1 cellular context compared by ENCODE assay signal in the genomic region with DNA sequence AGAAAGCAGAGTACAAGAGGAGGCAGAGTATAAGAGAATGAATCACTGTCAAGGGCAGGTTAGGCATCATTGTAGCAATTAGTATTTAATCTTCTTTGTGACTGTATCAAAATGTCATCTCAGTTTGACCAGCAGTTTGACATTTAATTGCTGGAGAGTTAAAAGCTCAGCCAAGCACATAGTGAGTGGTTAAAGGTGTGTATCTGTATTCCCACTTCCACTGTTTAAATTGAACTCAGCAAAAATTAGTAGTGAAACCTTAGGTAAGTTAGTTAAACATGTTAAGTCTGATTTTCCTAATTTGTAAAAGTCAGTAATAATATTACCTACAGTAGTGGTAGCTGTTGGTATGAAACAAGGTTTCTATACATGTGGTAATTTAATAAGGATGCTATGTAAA.
TF ChIP-seq lines count a peak whose summit lies in the region.

No MANE protein-coding gene starts in this region.

TF ChIP-seq in GM12878, 131 proteins besides CTCF, POLR2A, EP300 and RAD21 (continued from another document and continues in another):
- TF ChIP-seq, protein P1, sequence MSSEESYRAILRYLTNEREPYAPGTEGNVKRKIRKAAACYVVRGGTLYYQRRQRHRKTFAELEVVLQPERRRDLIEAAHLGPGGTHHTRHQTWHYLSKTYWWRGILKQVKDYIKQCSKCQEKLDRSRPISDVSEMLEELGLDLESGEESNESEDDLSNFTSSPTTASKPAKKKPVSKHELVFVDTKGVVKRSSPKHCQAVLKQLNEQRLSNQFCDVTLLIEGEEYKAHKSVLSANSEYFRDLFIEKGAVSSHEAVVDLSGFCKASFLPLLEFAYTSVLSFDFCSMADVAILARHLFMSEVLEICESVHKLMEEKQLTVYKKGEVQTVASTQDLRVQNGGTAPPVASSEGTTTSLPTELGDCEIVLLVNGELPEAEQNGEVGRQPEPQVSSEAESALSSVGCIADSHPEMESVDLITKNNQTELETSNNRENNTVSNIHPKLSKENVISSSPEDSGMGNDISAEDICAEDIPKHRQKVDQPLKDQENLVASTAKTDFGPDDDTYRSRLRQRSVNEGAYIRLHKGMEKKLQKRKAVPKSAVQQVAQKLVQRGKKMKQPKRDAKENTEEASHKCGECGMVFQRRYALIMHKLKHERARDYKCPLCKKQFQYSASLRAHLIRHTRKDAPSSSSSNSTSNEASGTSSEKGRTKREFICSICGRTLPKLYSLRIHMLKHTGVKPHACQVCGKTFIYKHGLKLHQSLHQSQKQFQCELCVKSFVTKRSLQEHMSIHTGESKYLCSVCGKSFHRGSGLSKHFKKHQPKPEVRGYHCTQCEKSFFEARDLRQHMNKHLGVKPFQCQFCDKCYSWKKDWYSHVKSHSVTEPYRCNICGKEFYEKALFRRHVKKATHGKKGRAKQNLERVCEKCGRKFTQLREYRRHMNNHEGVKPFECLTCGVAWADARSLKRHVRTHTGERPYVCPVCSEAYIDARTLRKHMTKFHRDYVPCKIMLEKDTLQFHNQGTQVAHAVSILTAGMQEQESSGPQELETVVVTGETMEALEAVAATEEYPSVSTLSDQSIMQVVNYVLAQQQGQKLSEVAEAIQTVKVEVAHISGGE (CRISPR knock-in tag; IDR thresholded peaks at IDR 0.05), result no peak
- TF ChIP-seq BHLHE40 (IDR thresholded peaks at IDR 0.05; ENCODE audit: borderline replicate concordance in 1 of 2, low read depth in 2 of 2, low read length in 1 of 2), result no peak
- TF ChIP-seq JUND (IDR thresholded peaks at IDR 0.05; ENCODE audit: low read depth, low read length), result no peak
- no peak for TF ChIP-seq NFYA (IDR thresholded peaks at IDR 0.05; ENCODE audit: borderline replicate concordance, low read depth, low read length)
- TF ChIP-seq SMAD1 (IDR thresholded peaks at IDR 0.05; ENCODE audit: low read depth, partially characterized antibody), result no peak
- no peak for TF ChIP-seq SUPT20H (IDR thresholded peaks at IDR 0.05; ENCODE audit: borderline replicate concordance, control insufficient read depth, low read depth, low read length)
- no peak for TF ChIP-seq REST (IDR thresholded peaks at IDR 0.05; ENCODE audit: low read depth, low read length)
- no peak for TF ChIP-seq MYB (IDR thresholded peaks at IDR 0.05; ENCODE audit: borderline replicate concordance, low read depth, low read length)
- no peak for TF ChIP-seq SREBF1 (IDR thresholded peaks at IDR 0.05; ENCODE audit: low read length)
- TF ChIP-seq RELB (IDR thresholded peaks at IDR 0.05; ENCODE audit: low read depth), result 0 out of 2 replicates have a peak, but pooled peaks have one; percentile 14
- TF ChIP-seq, protein P2, sequence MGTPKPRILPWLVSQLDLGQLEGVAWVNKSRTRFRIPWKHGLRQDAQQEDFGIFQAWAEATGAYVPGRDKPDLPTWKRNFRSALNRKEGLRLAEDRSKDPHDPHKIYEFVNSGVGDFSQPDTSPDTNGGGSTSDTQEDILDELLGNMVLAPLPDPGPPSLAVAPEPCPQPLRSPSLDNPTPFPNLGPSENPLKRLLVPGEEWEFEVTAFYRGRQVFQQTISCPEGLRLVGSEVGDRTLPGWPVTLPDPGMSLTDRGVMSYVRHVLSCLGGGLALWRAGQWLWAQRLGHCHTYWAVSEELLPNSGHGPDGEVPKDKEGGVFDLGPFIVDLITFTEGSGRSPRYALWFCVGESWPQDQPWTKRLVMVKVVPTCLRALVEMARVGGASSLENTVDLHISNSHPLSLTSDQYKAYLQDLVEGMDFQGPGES (IDR thresholded peaks at IDR 0.05), result no peak
- no peak for TF ChIP-seq NFIC (IDR thresholded peaks at IDR 0.05; ENCODE audit: low read depth, low read length)
- TF ChIP-seq, protein P3, sequence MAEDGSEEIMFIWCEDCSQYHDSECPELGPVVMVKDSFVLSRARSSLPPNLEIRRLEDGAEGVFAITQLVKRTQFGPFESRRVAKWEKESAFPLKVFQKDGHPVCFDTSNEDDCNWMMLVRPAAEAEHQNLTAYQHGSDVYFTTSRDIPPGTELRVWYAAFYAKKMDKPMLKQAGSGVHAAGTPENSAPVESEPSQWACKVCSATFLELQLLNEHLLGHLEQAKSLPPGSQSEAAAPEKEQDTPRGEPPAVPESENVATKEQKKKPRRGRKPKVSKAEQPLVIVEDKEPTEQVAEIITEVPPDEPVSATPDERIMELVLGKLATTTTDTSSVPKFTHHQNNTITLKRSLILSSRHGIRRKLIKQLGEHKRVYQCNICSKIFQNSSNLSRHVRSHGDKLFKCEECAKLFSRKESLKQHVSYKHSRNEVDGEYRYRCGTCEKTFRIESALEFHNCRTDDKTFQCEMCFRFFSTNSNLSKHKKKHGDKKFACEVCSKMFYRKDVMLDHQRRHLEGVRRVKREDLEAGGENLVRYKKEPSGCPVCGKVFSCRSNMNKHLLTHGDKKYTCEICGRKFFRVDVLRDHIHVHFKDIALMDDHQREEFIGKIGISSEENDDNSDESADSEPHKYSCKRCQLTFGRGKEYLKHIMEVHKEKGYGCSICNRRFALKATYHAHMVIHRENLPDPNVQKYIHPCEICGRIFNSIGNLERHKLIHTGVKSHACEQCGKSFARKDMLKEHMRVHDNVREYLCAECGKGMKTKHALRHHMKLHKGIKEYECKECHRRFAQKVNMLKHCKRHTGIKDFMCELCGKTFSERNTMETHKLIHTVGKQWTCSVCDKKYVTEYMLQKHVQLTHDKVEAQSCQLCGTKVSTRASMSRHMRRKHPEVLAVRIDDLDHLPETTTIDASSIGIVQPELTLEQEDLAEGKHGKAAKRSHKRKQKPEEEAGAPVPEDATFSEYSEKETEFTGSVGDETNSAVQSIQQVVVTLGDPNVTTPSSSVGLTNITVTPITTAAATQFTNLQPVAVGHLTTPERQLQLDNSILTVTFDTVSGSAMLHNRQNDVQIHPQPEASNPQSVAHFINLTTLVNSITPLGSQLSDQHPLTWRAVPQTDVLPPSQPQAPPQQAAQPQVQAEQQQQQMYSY (CRISPR knock-in tag; IDR thresholded peaks at IDR 0.05), result no peak
- TF ChIP-seq CBX3 (IDR thresholded peaks at IDR 0.05; ENCODE audit: borderline replicate concordance, low read depth), result no peak
- no peak for TF ChIP-seq GABPA (IDR thresholded peaks at IDR 0.05; ENCODE audit: low read depth)
- peak; percentile 59; the same call in 1 of the 2 replicates for TF ChIP-seq DPF2 (IDR thresholded peaks at IDR 0.05)
- no peak for TF ChIP-seq RELA (IDR thresholded peaks at IDR 0.05; ENCODE audit: borderline replicate concordance, partially characterized antibody)
- TF ChIP-seq USF2 (IDR thresholded peaks at IDR 0.05; ENCODE audit: borderline replicate concordance, low read depth, low read length), result no peak
- TF ChIP-seq NBN (IDR thresholded peaks at IDR 0.05), result no peak
- no peak for TF ChIP-seq TARDBP (IDR thresholded peaks at IDR 0.05; ENCODE audit: borderline replicate concordance)
- no peak for TF ChIP-seq SMARCA5 (IDR thresholded peaks at IDR 0.05)
- peak; percentile 58 for TF ChIP-seq PKNOX1 (IDR thresholded peaks at IDR 0.05)
- no peak for TF ChIP-seq NFXL1 (IDR thresholded peaks at IDR 0.05; ENCODE audit: borderline replicate concordance)
- TF ChIP-seq FOXK2 (IDR thresholded peaks at IDR 0.05), result no peak
- no peak for TF ChIP-seq IRF4 (IDR thresholded peaks at IDR 0.05; ENCODE audit: low read depth, low read length)
- TF ChIP-seq, protein P4, sequence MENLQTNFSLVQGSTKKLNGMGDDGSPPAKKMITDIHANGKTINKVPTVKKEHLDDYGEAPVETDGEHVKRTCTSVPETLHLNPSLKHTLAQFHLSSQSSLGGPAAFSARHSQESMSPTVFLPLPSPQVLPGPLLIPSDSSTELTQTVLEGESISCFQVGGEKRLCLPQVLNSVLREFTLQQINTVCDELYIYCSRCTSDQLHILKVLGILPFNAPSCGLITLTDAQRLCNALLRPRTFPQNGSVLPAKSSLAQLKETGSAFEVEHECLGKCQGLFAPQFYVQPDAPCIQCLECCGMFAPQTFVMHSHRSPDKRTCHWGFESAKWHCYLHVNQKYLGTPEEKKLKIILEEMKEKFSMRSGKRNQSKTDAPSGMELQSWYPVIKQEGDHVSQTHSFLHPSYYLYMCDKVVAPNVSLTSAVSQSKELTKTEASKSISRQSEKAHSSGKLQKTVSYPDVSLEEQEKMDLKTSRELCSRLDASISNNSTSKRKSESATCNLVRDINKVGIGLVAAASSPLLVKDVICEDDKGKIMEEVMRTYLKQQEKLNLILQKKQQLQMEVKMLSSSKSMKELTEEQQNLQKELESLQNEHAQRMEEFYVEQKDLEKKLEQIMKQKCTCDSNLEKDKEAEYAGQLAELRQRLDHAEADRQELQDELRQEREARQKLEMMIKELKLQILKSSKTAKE (IDR thresholded peaks at IDR 0.05; ENCODE audit: low read depth, poor library complexity, severe bottlenecking), result no peak
- peak; percentile 97 for TF ChIP-seq MTA2 (IDR thresholded peaks at IDR 0.05; ENCODE audit: low read depth)
- no peak for TF ChIP-seq HDAC6 (IDR thresholded peaks at IDR 0.05; ENCODE audit: unreplicated experiment)
- no peak for TF ChIP-seq RB1 (IDR thresholded peaks at IDR 0.05; ENCODE audit: borderline replicate concordance)
- TF ChIP-seq ZNF622 (IDR thresholded peaks at IDR 0.05), result no peak
- no peak for TF ChIP-seq ETV6 (conservative IDR thresholded peaks at IDR 0.05 in 1 of 2, IDR thresholded peaks at IDR 0.05 in 1 of 2; ENCODE audit: borderline replicate concordance in 1 of 2, low read depth in 1 of 2)
- no peak for TF ChIP-seq MYC (IDR thresholded peaks at IDR 0.05; ENCODE audit: insufficient read depth, insufficient read length, insufficient replicate concordance, low read length, severe bottlenecking)
- TF ChIP-seq STAT3 (IDR thresholded peaks at IDR 0.05; ENCODE audit: low read depth, low read length), result no peak
- TF ChIP-seq TCF12 (IDR thresholded peaks at IDR 0.05; ENCODE audit: low read depth, low read length), result no peak
- no peak for TF ChIP-seq HDGF (IDR thresholded peaks at IDR 0.05)
- TF ChIP-seq, protein P5, sequence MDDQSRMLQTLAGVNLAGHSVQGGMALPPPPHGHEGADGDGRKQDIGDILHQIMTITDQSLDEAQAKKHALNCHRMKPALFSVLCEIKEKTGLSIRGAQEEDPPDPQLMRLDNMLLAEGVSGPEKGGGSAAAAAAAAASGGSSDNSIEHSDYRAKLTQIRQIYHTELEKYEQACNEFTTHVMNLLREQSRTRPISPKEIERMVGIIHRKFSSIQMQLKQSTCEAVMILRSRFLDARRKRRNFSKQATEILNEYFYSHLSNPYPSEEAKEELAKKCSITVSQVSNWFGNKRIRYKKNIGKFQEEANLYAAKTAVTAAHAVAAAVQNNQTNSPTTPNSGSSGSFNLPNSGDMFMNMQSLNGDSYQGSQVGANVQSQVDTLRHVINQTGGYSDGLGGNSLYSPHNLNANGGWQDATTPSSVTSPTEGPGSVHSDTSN (IDR thresholded peaks at IDR 0.05; ENCODE audit: insufficient replicate concordance, low read depth, low read length), result no peak
- TF ChIP-seq RFX5 (IDR thresholded peaks at IDR 0.05; ENCODE audit: low read depth, low read length), result no peak
- TF ChIP-seq SREBF2 (IDR thresholded peaks at IDR 0.05; ENCODE audit: low read length), result no peak
